1 cellular context compared by ENCODE assay signal in the genomic region with DNA sequence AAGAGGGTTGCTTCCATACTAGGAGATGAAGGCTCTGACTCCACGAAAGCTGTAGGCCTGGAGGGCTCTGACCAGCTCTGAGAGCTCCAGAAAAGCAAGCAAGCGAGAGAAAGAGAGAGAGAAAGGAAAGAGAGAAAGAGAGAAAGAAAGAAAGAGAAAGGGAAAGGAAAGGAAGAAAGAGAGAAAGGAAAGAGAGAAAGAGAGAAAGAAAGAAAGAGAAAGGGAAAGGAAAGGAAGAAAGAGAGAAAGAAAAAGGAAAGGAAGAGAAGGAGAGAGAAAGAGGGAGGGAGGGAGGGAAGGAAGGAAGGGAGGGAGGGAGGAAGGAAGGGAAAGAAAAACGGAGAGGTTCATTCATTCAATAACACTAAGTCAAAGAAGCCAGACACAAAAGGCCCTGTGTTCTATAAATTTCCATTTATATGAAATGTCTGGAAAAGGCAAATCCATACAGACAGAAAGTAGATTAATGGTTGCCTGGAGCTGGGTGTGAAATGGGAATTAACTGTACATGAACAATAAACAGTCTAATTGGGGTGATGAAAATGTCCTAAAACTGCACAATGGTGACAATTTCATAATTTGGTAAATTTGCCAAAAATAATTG.
TF ChIP-seq lines count a peak whose summit lies in the region.

No MANE protein-coding gene starts in this region.

TF ChIP-seq in HepG2, 621 proteins besides CTCF, POLR2A, EP300 and RAD21:
- TF ChIP-seq, protein P1, sequence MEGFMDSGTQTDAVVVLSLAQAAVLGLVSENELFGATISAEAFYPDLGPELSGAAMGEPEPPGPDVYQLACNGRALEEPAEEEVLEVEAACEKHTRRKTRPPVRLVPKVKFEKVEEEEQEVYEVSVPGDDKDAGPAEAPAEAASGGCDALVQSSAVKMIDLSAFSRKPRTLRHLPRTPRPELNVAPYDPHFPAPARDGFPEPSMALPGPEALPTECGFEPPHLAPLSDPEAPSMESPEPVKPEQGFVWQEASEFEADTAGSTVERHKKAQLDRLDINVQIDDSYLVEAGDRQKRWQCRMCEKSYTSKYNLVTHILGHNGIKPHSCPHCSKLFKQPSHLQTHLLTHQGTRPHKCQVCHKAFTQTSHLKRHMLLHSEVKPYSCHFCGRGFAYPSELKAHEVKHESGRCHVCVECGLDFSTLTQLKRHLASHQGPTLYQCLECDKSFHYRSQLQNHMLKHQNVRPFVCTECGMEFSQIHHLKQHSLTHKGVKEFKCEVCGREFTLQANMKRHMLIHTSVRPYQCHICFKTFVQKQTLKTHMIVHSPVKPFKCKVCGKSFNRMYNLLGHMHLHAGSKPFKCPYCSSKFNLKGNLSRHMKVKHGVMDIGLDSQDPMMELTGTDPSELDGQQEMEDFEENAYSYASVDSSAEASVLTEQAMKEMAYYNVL (CRISPR knock-in tag; IDR thresholded peaks at IDR 0.05; ENCODE audit: borderline replicate concordance) = peak; percentile 48; the same call in 1 of the 2 replicates
- TF ChIP-seq SP2 (CRISPR knock-in tag; IDR thresholded peaks at IDR 0.05) (no peak), ZFX (CRISPR knock-in tag; IDR thresholded peaks at IDR 0.05; ENCODE audit: low read depth) (peak; percentile 48)
- TF ChIP-seq, protein P2, sequence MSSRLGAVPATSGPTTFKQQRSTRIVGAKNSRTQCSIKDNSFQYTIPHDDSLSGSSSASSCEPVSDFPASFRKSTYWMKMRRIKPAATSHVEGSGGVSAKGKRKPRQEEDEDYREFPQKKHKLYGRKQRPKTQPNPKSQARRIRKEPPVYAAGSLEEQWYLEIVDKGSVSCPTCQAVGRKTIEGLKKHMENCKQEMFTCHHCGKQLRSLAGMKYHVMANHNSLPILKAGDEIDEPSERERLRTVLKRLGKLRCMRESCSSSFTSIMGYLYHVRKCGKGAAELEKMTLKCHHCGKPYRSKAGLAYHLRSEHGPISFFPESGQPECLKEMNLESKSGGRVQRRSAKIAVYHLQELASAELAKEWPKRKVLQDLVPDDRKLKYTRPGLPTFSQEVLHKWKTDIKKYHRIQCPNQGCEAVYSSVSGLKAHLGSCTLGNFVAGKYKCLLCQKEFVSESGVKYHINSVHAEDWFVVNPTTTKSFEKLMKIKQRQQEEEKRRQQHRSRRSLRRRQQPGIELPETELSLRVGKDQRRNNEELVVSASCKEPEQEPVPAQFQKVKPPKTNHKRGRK (CRISPR knock-in tag; IDR thresholded peaks at IDR 0.05) = peak; percentile 87
- TF ChIP-seq, protein P3, sequence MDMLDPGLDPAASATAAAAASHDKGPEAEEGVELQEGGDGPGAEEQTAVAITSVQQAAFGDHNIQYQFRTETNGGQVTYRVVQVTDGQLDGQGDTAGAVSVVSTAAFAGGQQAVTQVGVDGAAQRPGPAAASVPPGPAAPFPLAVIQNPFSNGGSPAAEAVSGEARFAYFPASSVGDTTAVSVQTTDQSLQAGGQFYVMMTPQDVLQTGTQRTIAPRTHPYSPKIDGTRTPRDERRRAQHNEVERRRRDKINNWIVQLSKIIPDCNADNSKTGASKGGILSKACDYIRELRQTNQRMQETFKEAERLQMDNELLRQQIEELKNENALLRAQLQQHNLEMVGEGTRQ (IDR thresholded peaks at IDR 0.05; ENCODE audit: low read depth, low read length) = no peak
- TF ChIP-seq, protein P3 (CRISPR knock-in tag; IDR thresholded peaks at IDR 0.05; ENCODE audit: borderline replicate concordance) = no peak
